ENCODE assay signal across 8 cellular contexts in genomic region chr15:78750974-78751601, GRCh38.
DNase-seq lines count a peak whose midpoint lies in the region; ATAC-seq lines count a peak whose summit lies in the region.
"Not testable (repeated sequence)": the region's sequence is repeated elsewhere in the genome, so short reads cannot be mapped to it uniquely, and the experiment has no call there.

No MANE protein-coding gene starts in this region.

- H3K9me3 Mint-ChIP-seq in activated CD4-positive, alpha-beta T cell treated with anti-CD3 and anti-CD28 coated beads, Interleukin-2, amount 10 ng/mL, durations not matched to agents 24 days and 14 days = not testable (repeated sequence)

- intact Hi-C loops in activated CD4-positive, alpha-beta T cell treated with anti-CD3 and anti-CD28 coated beads, Interleukin-2, amount 10 ng/mL, durations not matched to agents 24 days and 14 days (cut with micrococcal nuclease) = loop anchor here (1.0 kb wide), 1 partner anchor 133 kb away; no protein-coding TSS in a partner anchor

- not testable (repeated sequence) for H3K27me3 Mint-ChIP-seq in activated CD4-positive, alpha-beta T cell treated with anti-CD3 and anti-CD28 coated beads, Interleukin-2, amount 10 ng/mL, durations not matched to agents 24 days and 14 days

- ATAC-seq in GM19452 (IDR thresholded peaks at IDR 0.05; ENCODE audit: unreplicated experiment) = peak; percentile 94
- peak; percentile 80 for ATAC-seq in HG03469 (IDR thresholded peaks at IDR 0.05; ENCODE audit: unreplicated experiment)
- ATAC-seq in left lobe of liver = peak; percentile 99

- H3K4me3 Mint-ChIP-seq in activated CD4-positive, alpha-beta T cell treated with anti-CD3 and anti-CD28 coated beads, Interleukin-2, amount 10 ng/mL, durations not matched to agents 24 days and 14 days = peak overlapping the region; percentile 52

- not testable (repeated sequence) for H3K4me1 Mint-ChIP-seq in activated CD4-positive, alpha-beta T cell treated with anti-CD3 and anti-CD28 coated beads, Interleukin-2, amount 10 ng/mL, durations not matched to agents 24 days and 14 days

- H3K27ac Mint-ChIP-seq in activated CD4-positive, alpha-beta T cell treated with anti-CD3 and anti-CD28 coated beads, Interleukin-2, amount 10 ng/mL, durations not matched to agents 24 days and 14 days = not testable (repeated sequence)

- DNase-seq in C1 segment of cervical spinal cord (lab: John Stamatoyannopoulos, UW) (peak in 13 of 14 donors; percentile 39 to 91 (median 82)), NCI-H526 (lab: John Stamatoyannopoulos, UW) (peak; percentile 79 to 96), cerebellum (ENCODE audit: low spot score) (peak; percentile 77), left lobe of liver (ENCODE audit: low spot score) (peak; percentile 94)
- peak; percentile 97 for DNase-seq in activated CD4-positive, alpha-beta T cell treated with anti-CD3 and anti-CD28 coated beads, Interleukin-2, amount 10 ng/mL, durations not matched to agents 24 days and 14 days
- peak; percentile 88 for DNase-seq in stimulated activated CD4-positive, alpha-beta T cell treated with anti-CD3 and anti-CD28 coated beads, Interleukin-2, amount 100 ng/mL, for 4 hours (ENCODE audit: low read depth)

- not testable (repeated sequence) for H3K36me3 Mint-ChIP-seq in activated CD4-positive, alpha-beta T cell treated with anti-CD3 and anti-CD28 coated beads, Interleukin-2, amount 10 ng/mL, durations not matched to agents 24 days and 14 days (ENCODE audit: low read depth)

Comparison
In these comparisons a context has a peak if more than half of its experiments do, and no peak if none do; other contexts are left out.
1. Peak in every context shown above with its lines: DNase-seq and ATAC-seq.